18 cellular contexts compared by ENCODE assay signal in the genomic region with DNA sequence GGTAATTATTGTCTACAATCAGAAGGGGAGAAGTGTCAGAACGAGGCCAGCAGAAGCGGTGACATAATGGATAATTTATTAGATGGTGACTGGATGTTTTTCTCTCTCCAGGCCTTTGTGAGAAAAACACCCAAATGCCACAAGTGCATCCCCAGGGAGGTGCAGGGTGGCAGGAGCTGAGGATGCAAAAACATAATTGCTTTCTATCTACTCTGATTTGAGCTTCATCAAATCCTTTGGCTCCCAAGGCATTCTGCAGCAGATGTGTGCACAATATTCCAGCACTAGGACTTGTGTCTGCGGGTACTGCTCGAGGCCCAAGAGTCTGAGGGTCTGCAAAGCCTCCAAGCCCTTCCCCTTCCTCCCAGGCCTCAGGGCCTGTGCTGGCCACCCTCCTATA.
"Had no signal": no experiment of that assay in that cellular context is flagged by ENCODE, and none has a peak within 500 bp of the region (broad histone marks: within the 10 kb centered on the region; RNA-seq: fewer than 3 reads in every experiment).

No MANE protein-coding gene starts in this region.

- H3K4me1 Mint-ChIP-seq: activated CD4-positive, alpha-beta T cell treated with anti-CD3 and anti-CD28 coated beads, Interleukin-2, amount 10 ng/mL, durations not matched to agents 7 days and 5 days; memory B cell; naive thymus-derived CD8-positive, alpha-beta T cell; stimulated activated memory B cell treated with anti-CD40 and anti-IgM and Interleukin-4, amounts not matched to agents 10 μg/mL and 1 μg/mL and 100 μg/mL, for 72 hours had no signal

- H3K4me3 ChIP-seq: body of pancreas, colonic mucosa, left ventricle myocardium inferior, mucosa of descending colon, right atrium auricular region, tibial nerve, uterus had no signal

- DNase-seq: activated CD4-positive, alpha-beta T cell treated with anti-CD3 and anti-CD28 coated beads, Interleukin-2, amount 10 ng/mL, durations not matched to agents 7 days and 5 days; activated CD8-positive, alpha-beta memory T cell treated with anti-CD3 and anti-CD28 coated beads, Interleukin-2, amount 50 U/mL, for 48 hours; activated gamma-delta T cell treated with Interleukin-2 at 50 U/mL for 16 hours; amniotic stem cell; body of pancreas; central memory CD4-positive, alpha-beta T cell; colonic mucosa; hypothalamus; left ventricle myocardium inferior; mucosa of descending colon; naive thymus-derived CD8-positive, alpha-beta T cell; stimulated activated CD4-positive, alpha-beta T cell treated with anti-CD3 and anti-CD28 coated beads, Interleukin-2, amount 100 ng/mL, for 48 hours; uterus had no signal

- H3K27me3 Mint-ChIP-seq: activated CD4-positive, alpha-beta T cell treated with anti-CD3 and anti-CD28 coated beads, Interleukin-2, amount 10 ng/mL, durations not matched to agents 7 days and 5 days had no signal

- H3K27ac ChIP-seq: body of pancreas, colonic mucosa, left ventricle myocardium inferior, right atrium auricular region, tibial nerve had no signal

- H3K9me3 Mint-ChIP-seq: activated CD4-positive, alpha-beta T cell treated with anti-CD3 and anti-CD28 coated beads, Interleukin-2, amount 10 ng/mL, durations not matched to agents 7 days and 5 days; memory B cell; naive thymus-derived CD8-positive, alpha-beta T cell; stimulated activated memory B cell treated with anti-CD40 and anti-IgM and Interleukin-4, amounts not matched to agents 10 μg/mL and 1 μg/mL and 100 μg/mL, for 72 hours had no signal

- H3K27me3 ChIP-seq: body of pancreas, colonic mucosa, right atrium auricular region, tibial nerve, uterus had no signal

- H3K36me3 Mint-ChIP-seq: memory B cell; stimulated activated memory B cell treated with anti-CD40 and anti-IgM and Interleukin-4, amounts not matched to agents 10 μg/mL and 1 μg/mL and 100 μg/mL, for 72 hours had no signal

- H3K27ac Mint-ChIP-seq: activated CD4-positive, alpha-beta T cell treated with anti-CD3 and anti-CD28 coated beads, Interleukin-2, amount 10 ng/mL, durations not matched to agents 7 days and 5 days; activated naive CD8-positive, alpha-beta T cell; memory B cell; stimulated activated memory B cell treated with anti-CD40 and anti-IgM and Interleukin-4, amounts not matched to agents 10 μg/mL and 1 μg/mL and 100 μg/mL, for 72 hours had no signal

- H3K36me3 ChIP-seq: colonic mucosa, left ventricle myocardium inferior, right atrium auricular region, tibial nerve, uterus had no signal

- H3K9me3 ChIP-seq: body of pancreas, colonic mucosa, left ventricle myocardium inferior, mucosa of descending colon, right atrium auricular region, tibial nerve, uterus had no signal

- ATAC-seq: body of pancreas; mucosa of descending colon; naive thymus-derived CD8-positive, alpha-beta T cell; stimulated activated memory B cell treated with anti-CD40 and anti-IgM and Interleukin-4, amounts not matched to agents 10 μg/mL and 1 μg/mL and 100 μg/mL, for 72 hours had no signal

- H3K4me3 Mint-ChIP-seq: activated CD4-positive, alpha-beta T cell treated with anti-CD3 and anti-CD28 coated beads, Interleukin-2, amount 10 ng/mL, durations not matched to agents 7 days and 5 days; activated naive CD8-positive, alpha-beta T cell; memory B cell; naive thymus-derived CD8-positive, alpha-beta T cell; stimulated activated memory B cell treated with anti-CD40 and anti-IgM and Interleukin-4, amounts not matched to agents 10 μg/mL and 1 μg/mL and 100 μg/mL, for 72 hours had no signal
